1 cellular context compared by ENCODE assay signal in genomic region chr6:145906144-145906543, GRCh38.
TF ChIP-seq lines count a peak whose summit lies in the region.

No MANE protein-coding gene starts in this region.

TF ChIP-seq in K562, 482 proteins besides CTCF, POLR2A, EP300 and RAD21 (continued from another document):
- TF ChIP-seq ID3 (CRISPR knock-in tag; IDR thresholded peaks at IDR 0.05) (no peak), ID3 (tag; IDR thresholded peaks at IDR 0.05) (no peak), TEAD1 (CRISPR knock-in tag; IDR thresholded peaks at IDR 0.05) (no peak)
TF ChIP-seq in K562: peak in this region for 1.
